ENCODE assay signal across 9 cellular contexts in genomic region chr15:60673918-60674558, GRCh38.
DNase-seq lines count a peak whose midpoint lies in the region; ATAC-seq, FAIRE-seq and TF ChIP-seq lines count a peak whose summit lies in the region.
"Had no signal": no experiment of that assay in that cellular context is flagged by ENCODE, and none has a peak within 500 bp of the region (broad histone marks: within the 10 kb centered on the region; RNA-seq: fewer than 3 reads in every experiment).

No MANE protein-coding gene starts in this region.

- ATAC-seq in HG03442 (IDR thresholded peaks at IDR 0.05; ENCODE audit: unreplicated experiment), result no peak
- ATAC-seq in GM21825 (IDR thresholded peaks at IDR 0.05; ENCODE audit: unreplicated experiment), result no peak

- DNase-seq in activated effector memory CD4-positive, alpha-beta T cell treated with anti-CD3 and anti-CD28 coated beads, Interleukin-2, amount 50 U/mL, for 16 hours, result peak; percentile 77
- no peak for DNase-seq in activated effector memory CD4-positive, alpha-beta T cell treated with Interleukin-2 at 50 U/mL for 16 hours
- peak; percentile 37 to 59 for DNase-seq in activated CD4-positive, alpha-beta T cell treated with anti-CD3 and anti-CD28 coated beads for 4 hours
- DNase-seq in fibroblast of the conjunctiva (ENCODE audit: low read depth) (peak; percentile 90), smooth muscle cell of the brain vasculature (ENCODE audit: low read depth, low spot score) (peak; percentile 53), GM12892 (ENCODE audit: insufficient read length) (no peak)

- FAIRE-seq in GM12892 (lab: Jason Lieb, UNC), result no peak
- FAIRE-seq: G401.6 had no signal

- TF ChIP-seq POLR2A in GM12892 (IDR thresholded peaks at IDR 0.05; ENCODE audit: low read depth, low read length), result no peak

Comparison
In these comparisons a context has a peak if more than half of its experiments do, and no peak if none do; other contexts are left out.
1. DNase-seq: peak in activated effector memory CD4-positive, alpha-beta T cell treated with anti-CD3 and anti-CD28 coated beads, Interleukin-2, amount 50 U/mL, for 16 hours (single experiment), activated CD4-positive, alpha-beta T cell treated with anti-CD3 and anti-CD28 coated beads for 4 hours (2 of 2), fibroblast of the conjunctiva (single experiment) and smooth muscle cell of the brain vasculature (single experiment); none in activated effector memory CD4-positive, alpha-beta T cell treated with Interleukin-2 at 50 U/mL for 16 hours (single experiment) and GM12892 (single experiment).